12 cellular contexts compared by ENCODE assay signal in the genomic region with DNA sequence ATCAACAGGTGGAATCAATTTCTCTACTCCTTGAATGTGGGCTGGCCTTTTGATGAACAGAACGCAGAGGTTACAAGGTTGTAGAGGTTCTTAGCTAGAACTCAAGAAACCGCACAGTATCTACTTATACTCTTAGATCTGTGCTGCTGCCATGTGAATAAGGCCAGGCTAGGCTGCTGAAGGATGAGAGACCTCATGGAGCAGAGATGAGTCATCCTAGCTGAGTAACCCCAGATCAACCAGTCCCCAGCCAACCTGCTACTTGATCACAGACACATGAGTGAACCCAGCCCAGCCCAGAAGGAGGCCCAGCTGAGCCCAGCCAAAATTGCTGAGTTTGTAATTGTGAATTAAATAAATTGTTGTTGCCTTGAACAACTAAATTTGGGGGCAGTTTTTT. TPM values are rescaled to one million over a fixed set of nuclear protein-coding genes. Genes with fewer than 3 reads are reported as not detected.
DNase-seq lines count a peak whose midpoint lies in the region; ATAC-seq, FAIRE-seq and TF ChIP-seq lines count a peak whose summit lies in the region.
"Had no signal": no experiment of that assay in that cellular context is flagged by ENCODE, and none has a peak within 500 bp of the region (broad histone marks: within the 10 kb centered on the region; RNA-seq: fewer than 3 reads in every experiment).

No MANE protein-coding gene starts in this region.

- H3K4me2 ChIP-seq in PC-3 (ENCODE audit: low read length) = no peak overlapping the region
- H3K4me2 ChIP-seq in osteoblast (ENCODE audit: insufficient read depth, low read length) = no peak overlapping the region

- ATAC-seq in PC-3 (no peak; the same call in 1 of the 2 replicates), HG03280 (IDR thresholded peaks at IDR 0.05; ENCODE audit: unreplicated experiment) (no peak), HG02678 (IDR thresholded peaks at IDR 0.05; ENCODE audit: unreplicated experiment) (no peak)
- peak; percentile 80 for ATAC-seq in stimulated activated naive CD8-positive, alpha-beta T cell treated with anti-CD3 and anti-CD28 coated beads, Interleukin-15, amount 100 ng/mL, for 72 hours
- ATAC-seq: left cardiac atrium had no signal

- DNase-seq in activated naive CD4-positive, alpha-beta T cell treated with anti-CD3 and anti-CD28 coated beads for 36 hours = peak; percentile 61
- DNase-seq in activated naive CD4-positive, alpha-beta T cell (lab: John Stamatoyannopoulos, UW) = no peak
- DNase-seq in PC-3 (peak; percentile 63), bronchial epithelial cell (ENCODE audit: low read depth) (peak; percentile 79), osteoblast (ENCODE audit: insufficient read length, low spot score, missing footprints) (no peak)
- peak in 1 of 2 donors; percentile 28 for DNase-seq in stimulated activated naive CD8-positive, alpha-beta T cell treated with anti-CD3 and anti-CD28 coated beads, Interleukin-15, amount 100 ng/mL, for 72 hours
- DNase-seq: dorsolateral prefrontal cortex, left cardiac atrium, NCI-H524 treated with DMSO at 0.1 percent for 48 hours had no signal

- FAIRE-seq in bronchial epithelial cell (lab: Jason Lieb, UNC) = no peak

- H3K9me3 ChIP-seq in PC-3 (ENCODE audit: low read length) = no peaks in the 10 kb centered on the region
- H3K9me3 ChIP-seq in osteoblast (ENCODE audit: low read depth, low read length) = no peaks in the 10 kb centered on the region

- H3K9me3 Mint-ChIP-seq in activated naive CD4-positive, alpha-beta T cell treated with anti-CD3 and anti-CD28 coated beads for 36 hours = peaks cover 13% of the 10 kb centered on the region
- peaks cover 9 to 18% of the 10 kb centered on the region in 2 donors for H3K9me3 Mint-ChIP-seq in stimulated activated naive CD8-positive, alpha-beta T cell treated with anti-CD3 and anti-CD28 coated beads, Interleukin-15, amount 100 ng/mL, for 72 hours

- H3K79me2 ChIP-seq in PC-3 (ENCODE audit: low read length) = no peaks in the 10 kb centered on the region
- no peaks in the 10 kb centered on the region for H3K79me2 ChIP-seq in osteoblast (ENCODE audit: insufficient read depth, low read length)

- H3K4me1 ChIP-seq in PC-3 (ENCODE audit: insufficient read depth, low read length) (peaks cover 36% of the 10 kb centered on the region), osteoblast (ENCODE audit: insufficient read depth, low read length) (peaks cover 13% of the 10 kb centered on the region)

- no peak overlapping the region for H3K27ac ChIP-seq in PC-3 (ENCODE audit: low read length)
- H3K27ac ChIP-seq in osteoblast (ENCODE audit: low read depth, low read length) = no peak overlapping the region
- H3K27ac ChIP-seq: dorsolateral prefrontal cortex, tibial nerve had no signal

- H3K4me3 ChIP-seq in PC-3 (ENCODE audit: low read length) (no peak overlapping the region), bronchial epithelial cell (ENCODE audit: low read depth, low read length) (no peak overlapping the region), osteoblast (ENCODE audit: insufficient read depth, low read length) (no peak overlapping the region)
- H3K4me3 ChIP-seq: dorsolateral prefrontal cortex, tibial nerve had no signal

- H3K36me3 ChIP-seq in PC-3 (ENCODE audit: low read depth, low read length) (no peaks in the 10 kb centered on the region; the same call in 1 of the 2 replicates), bronchial epithelial cell (ENCODE audit: control insufficient read depth, insufficient read depth, low read length) (no peaks in the 10 kb centered on the region), osteoblast (ENCODE audit: insufficient read depth, low read length) (no peaks in the 10 kb centered on the region)
- H3K36me3 ChIP-seq: tibial nerve had no signal

- TF ChIP-seq CTCF in PC-3 (conservative IDR thresholded peaks at IDR 0.05; ENCODE audit: low read depth, low read length) = no peak
- TF ChIP-seq CTCF in bronchial epithelial cell (IDR thresholded peaks at IDR 0.05; ENCODE audit: insufficient read depth, low read length, severe bottlenecking) = no peak
- no peak for TF ChIP-seq CTCF in osteoblast (IDR thresholded peaks at IDR 0.05; ENCODE audit: extremely low read depth, low read depth, low read length)

- POLR2A ChIA-PET in PC-3 (lab: Charles Lee; ENCODE audit: unreplicated experiment) = no interaction called here

- no peaks in the 10 kb centered on the region for H3K9me2 ChIP-seq in PC-3 (replicated peaks; ENCODE audit: low read length)

- no TSS peak for BruUV-seq in PC-3 (replicated peaks; lab: Mats Ljungman, UMichigan)

- CTCF ChIA-PET in activated naive CD4-positive, alpha-beta T cell treated with anti-CD3 and anti-CD28 coated beads for 36 hours (lab: Charles Lee) = interaction anchor here (0.6 kb wide), 1 partner anchor 27 kb away, joined by 3 read pairs; no protein-coding TSS in a partner anchor
- CTCF ChIA-PET in PC-3 (lab: Charles Lee) = no interaction called here

- H3K27me3 ChIP-seq in PC-3 (ENCODE audit: low read length) (no peaks in the 10 kb centered on the region), bronchial epithelial cell (ENCODE audit: control insufficient read depth, insufficient read depth, low read length) (no peaks in the 10 kb centered on the region), osteoblast (ENCODE audit: insufficient read depth, low read length) (no peaks in the 10 kb centered on the region)
- H3K27me3 ChIP-seq: tibial nerve had no signal

- no peak overlapping the region for H3K9ac ChIP-seq in PC-3 (ENCODE audit: low read length)

- peaks cover 10% of the 10 kb centered on the region for H3K27me3 Mint-ChIP-seq in activated naive CD4-positive, alpha-beta T cell treated with anti-CD3 and anti-CD28 coated beads for 36 hours (ENCODE audit: low read depth)
- H3K27me3 Mint-ChIP-seq in stimulated activated naive CD8-positive, alpha-beta T cell treated with anti-CD3 and anti-CD28 coated beads, Interleukin-15, amount 100 ng/mL, for 72 hours = peaks cover 9% of the 10 kb centered on the region

- H3F3A ChIP-seq in PC-3 (ENCODE audit: low read length, unreplicated experiment) = no peaks in the 10 kb centered on the region

- no peak overlapping the region for H2AFZ ChIP-seq in PC-3 (ENCODE audit: low read length)
- H2AFZ ChIP-seq in osteoblast (ENCODE audit: low read length) = no peak overlapping the region

- H3K27ac Mint-ChIP-seq in activated naive CD4-positive, alpha-beta T cell treated with anti-CD3 and anti-CD28 coated beads for 36 hours = no peak overlapping the region
- H3K27ac Mint-ChIP-seq in stimulated activated naive CD8-positive, alpha-beta T cell treated with anti-CD3 and anti-CD28 coated beads, Interleukin-15, amount 100 ng/mL, for 72 hours = no peak overlapping the region

- H4K20me1 ChIP-seq in PC-3 (ENCODE audit: low read length) (no peaks in the 10 kb centered on the region), osteoblast (ENCODE audit: insufficient read depth, low read length) (no peaks in the 10 kb centered on the region)

- peaks cover 3% of the 10 kb centered on the region for H3K36me3 Mint-ChIP-seq in activated naive CD4-positive, alpha-beta T cell treated with anti-CD3 and anti-CD28 coated beads for 36 hours (ENCODE audit: low read depth)

- H3K4me1 Mint-ChIP-seq in activated naive CD4-positive, alpha-beta T cell treated with anti-CD3 and anti-CD28 coated beads for 36 hours (ENCODE audit: low read depth) = peaks cover 21% of the 10 kb centered on the region
- peaks cover 26% of the 10 kb centered on the region for H3K4me1 Mint-ChIP-seq in stimulated activated naive CD8-positive, alpha-beta T cell treated with anti-CD3 and anti-CD28 coated beads, Interleukin-15, amount 100 ng/mL, for 72 hours

- intact Hi-C loops in activated naive CD4-positive, alpha-beta T cell treated with anti-CD3 and anti-CD28 coated beads for 36 hours (cut with micrococcal nuclease) = no loop called here
- intact Hi-C loops in PC-3 (cut with micrococcal nuclease) = no loop called here

- no peak overlapping the region for H3K4me3 Mint-ChIP-seq in activated naive CD4-positive, alpha-beta T cell treated with anti-CD3 and anti-CD28 coated beads for 36 hours
- no peak overlapping the region for H3K4me3 Mint-ChIP-seq in stimulated activated naive CD8-positive, alpha-beta T cell treated with anti-CD3 and anti-CD28 coated beads, Interleukin-15, amount 100 ng/mL, for 72 hours

RNA-seq across cellular contexts. Expression of a gene that starts 35.3 kb away (rescaled TPM):
- under 1 TPM; 0.42 to 0.55 TPM for total RNA-seq in activated naive CD4-positive, alpha-beta T cell treated with anti-CD3 and anti-CD28 coated beads for 36 hours
- 169 and 171 TPM in 2 replicates for total RNA-seq in PC-3 (2014; rRNA removed)
- total RNA-seq in bronchial epithelial cell = 26.2 and 69.5 TPM in 2 replicates
- 34.0 and 37.1 TPM in 2 replicates for total RNA-seq in osteoblast

Comparison
In these comparisons a context has a peak if more than half of its experiments do, and no peak if none do; other contexts are left out.
1. DNase-seq: peak in activated naive CD4-positive, alpha-beta T cell treated with anti-CD3 and anti-CD28 coated beads for 36 hours (single experiment), PC-3 (single experiment) and bronchial epithelial cell (single experiment); none in activated naive CD4-positive, alpha-beta T cell (0 of 4) and osteoblast (single experiment).
2. RNA of a gene that starts 35.3 kb away (total RNA-seq): 169 to 171 TPM in PC-3, 26.2 to 69.5 TPM in bronchial epithelial cell and 34.0 to 37.1 TPM in osteoblast; 0.42 to 0.55 TPM in activated naive CD4-positive, alpha-beta T cell treated with anti-CD3 and anti-CD28 coated beads for 36 hours; every median in the first group is over 10 times any median in the second.